Comparison of ENCODE assay signal across 8 cellular contexts in genomic region chr19:18023596-18024212, GRCh38. TPM values are rescaled to one million over a fixed set of nuclear protein-coding genes. Genes with fewer than 3 reads are reported as not detected.
DNase-seq lines count a peak whose midpoint lies in the region; ATAC-seq and TF ChIP-seq lines count a peak whose summit lies in the region.

No MANE protein-coding gene starts in this region.

- TF ChIP-seq CTCF in esophagus squamous epithelium (IDR thresholded peaks at IDR 0.05) (no peak), prostate gland (IDR thresholded peaks at IDR 0.05) (no peak)

- peak overlapping the region; percentile 64 to 95 (median 91) for H3K27ac ChIP-seq in esophagus squamous epithelium
- peak overlapping the region; percentile 67 to 75 for H3K27ac ChIP-seq in prostate gland

- CTCF ChIA-PET in activated CD4-positive, alpha-beta memory T cell treated with anti-CD3 and anti-CD28 coated beads, Interleukin-2, amount 10 ng/mL, durations not matched to agents 7 days and 5 days (lab: Charles Lee): interaction anchor here (0.5 to 0.9 kb wide), 6 partner anchors 21 to 525 kb away, joined by 3 to 5 read pairs (median 3); no protein-coding TSS in a partner anchor

- H3K27me3 Mint-ChIP-seq in activated CD4-positive, alpha-beta memory T cell treated with anti-CD3 and anti-CD28 coated beads, Interleukin-2, amount 10 ng/mL, durations not matched to agents 7 days and 5 days: no peaks in the 10 kb centered on the region

- DNase-seq in NCI-H510A treated with DMSO at 0.1 percent for 48 hours (lab: John Stamatoyannopoulos, UW) (peak; percentile 19), NCI-H510A (lab: John Stamatoyannopoulos, UW) (no peak), esophagus squamous epithelium (lab: John Stamatoyannopoulos, UW) (peak; percentile 45), prostate gland (ENCODE audit: low spot score) (no peak), NCI-H2227 treated with DMSO at 0.1 percent for 48 hours (lab: John Stamatoyannopoulos, UW) (no peak), NCI-H524 treated with DMSO at 0.1 percent for 48 hours (lab: John Stamatoyannopoulos, UW) (no peak)
- peak; percentile 50 for DNase-seq in activated CD4-positive, alpha-beta memory T cell treated with anti-CD3 and anti-CD28 coated beads, Interleukin-2, amount 10 ng/mL, durations not matched to agents 7 days and 5 days

- H3K4me3 Mint-ChIP-seq in activated CD4-positive, alpha-beta memory T cell treated with anti-CD3 and anti-CD28 coated beads, Interleukin-2, amount 10 ng/mL, durations not matched to agents 7 days and 5 days: no peak overlapping the region

- H3K9me3 ChIP-seq in esophagus squamous epithelium: no peaks in the 10 kb centered on the region
- H3K9me3 ChIP-seq in prostate gland: no peaks in the 10 kb centered on the region

- H3K27ac Mint-ChIP-seq in activated CD4-positive, alpha-beta memory T cell treated with anti-CD3 and anti-CD28 coated beads, Interleukin-2, amount 10 ng/mL, durations not matched to agents 7 days and 5 days: peak overlapping the region; percentile 69

- H3K36me3 ChIP-seq in esophagus squamous epithelium: no peaks in the 10 kb centered on the region
- H3K36me3 ChIP-seq in prostate gland: no peaks in the 10 kb centered on the region

- POLR2A ChIA-PET in activated CD4-positive, alpha-beta memory T cell treated with anti-CD3 and anti-CD28 coated beads, Interleukin-2, amount 10 ng/mL, durations not matched to agents 7 days and 5 days (lab: Charles Lee): interaction anchor here (0.6 to 2.8 kb wide), 7 partner anchors 8 to 226 kb away, joined by 3 to 11 read pairs (median 4); partner anchors contain the start of gene ARRDC2

- ATAC-seq in GM18861 (IDR thresholded peaks at IDR 0.05; ENCODE audit: unreplicated experiment): no peak

- H3K4me3 ChIP-seq in esophagus squamous epithelium (no peak overlapping the region), prostate gland (no peak overlapping the region)

- H3K27me3 ChIP-seq in esophagus squamous epithelium: no peaks in the 10 kb centered on the region
- no peaks in the 10 kb centered on the region for H3K27me3 ChIP-seq in prostate gland (replicated peaks; ENCODE audit: insufficient read depth)

- H3K36me3 Mint-ChIP-seq in activated CD4-positive, alpha-beta memory T cell treated with anti-CD3 and anti-CD28 coated beads, Interleukin-2, amount 10 ng/mL, durations not matched to agents 7 days and 5 days (ENCODE audit: low read depth): peaks cover 3% of the 10 kb centered on the region

- 33 to 42% methylated on average over 2 to 8 of the region's 23 CpGs for WGBS in esophagus squamous epithelium, 2 donors
- 44% methylated on average over 21 of the region's 23 CpGs for WGBS in prostate gland

- TF ChIP-seq POLR2A in esophagus squamous epithelium (IDR thresholded peaks at IDR 0.05) (peak in 1 of 4 donors; percentile 37), prostate gland (IDR thresholded peaks at IDR 0.05) (no peak)

- H3K4me1 ChIP-seq in esophagus squamous epithelium (peaks cover 23 to 62% (median 53%) of the 10 kb centered on the region in 3 donors), prostate gland (replicated peaks) (peaks cover 10% of the 10 kb centered on the region)

- intact Hi-C loops in esophagus squamous epithelium (cut with DNase I): no loop called here
- intact Hi-C loops in prostate gland (cut with DNase I): no loop called here

- H3K4me1 Mint-ChIP-seq in activated CD4-positive, alpha-beta memory T cell treated with anti-CD3 and anti-CD28 coated beads, Interleukin-2, amount 10 ng/mL, durations not matched to agents 7 days and 5 days: peaks cover 43% of the 10 kb centered on the region

- peaks cover 3% of the 10 kb centered on the region for H3K9me3 Mint-ChIP-seq in activated CD4-positive, alpha-beta memory T cell treated with anti-CD3 and anti-CD28 coated beads, Interleukin-2, amount 10 ng/mL, durations not matched to agents 7 days and 5 days

RNA-seq across cellular contexts. Expression of gene ARRDC2, which starts 15.7 kb away (rescaled TPM):
- 10 to 100 TPM; 60.7 to 62.0 TPM for total RNA-seq in activated CD4-positive, alpha-beta memory T cell treated with anti-CD3 and anti-CD28 coated beads, Interleukin-2, amount 10 ng/mL, durations not matched to agents 7 days and 5 days
- 10 to 100 TPM; 12.4 to 37.2 (median 15.4) TPM for total RNA-seq in esophagus squamous epithelium
- 10 to 100 TPM; 57.1 to 75.9 TPM for total RNA-seq in prostate gland

RNA-seq across cellular contexts. Expression of gene KCNN1, which starts 56.8 kb away (rescaled TPM):
- total RNA-seq in activated CD4-positive, alpha-beta memory T cell treated with anti-CD3 and anti-CD28 coated beads, Interleukin-2, amount 10 ng/mL, durations not matched to agents 7 days and 5 days: not detected
- total RNA-seq in esophagus squamous epithelium: 1 to 10 TPM in 1 of 4 donors, under 1 TPM in 1, not detected in 2; 0.22 to 3.1 TPM
- total RNA-seq in prostate gland: 1 to 10 TPM in 1 of 2 donors, under 1 TPM in 1; 0.36 to 5.6 TPM

Comparison
In these comparisons a context has a peak if more than half of its experiments do, and no peak if none do; other contexts are left out.
1. DNase-seq: peak in NCI-H510A treated with DMSO at 0.1 percent for 48 hours (single experiment), activated CD4-positive, alpha-beta memory T cell treated with anti-CD3 and anti-CD28 coated beads, Interleukin-2, amount 10 ng/mL, durations not matched to agents 7 days and 5 days (single experiment) and esophagus squamous epithelium (single experiment); none in NCI-H510A (single experiment), prostate gland (single experiment), NCI-H2227 treated with DMSO at 0.1 percent for 48 hours (single experiment) and NCI-H524 treated with DMSO at 0.1 percent for 48 hours (single experiment).